30 cellular contexts compared by ENCODE assay signal in the genomic region with DNA sequence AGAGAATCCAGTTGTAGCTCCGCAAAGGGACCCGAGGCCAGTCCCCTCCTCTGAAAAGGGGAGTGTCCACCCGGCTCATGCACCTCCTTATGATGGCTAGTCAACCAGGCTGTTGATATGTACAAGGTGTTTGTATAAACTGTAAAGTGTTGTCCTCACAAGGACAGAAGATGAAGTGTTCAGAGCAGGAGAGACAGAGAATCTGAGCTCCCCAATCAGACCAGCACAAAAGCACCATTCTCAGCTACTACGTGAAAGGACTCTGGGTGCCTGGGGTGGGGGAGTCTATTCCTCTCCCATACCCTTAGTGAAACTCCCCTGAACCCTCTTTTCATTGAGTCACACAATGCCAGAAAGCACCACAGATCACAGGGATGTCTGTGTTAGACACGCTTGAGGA. TPM values are rescaled to one million over a fixed set of nuclear protein-coding genes. Genes with fewer than 3 reads are reported as not detected.
A peak's percentile ranks its signal among the peaks of the same experiment; 100 is the strongest.
DNase-seq lines count a peak whose midpoint lies in the region; ATAC-seq and TF ChIP-seq lines count a peak whose summit lies in the region.
"Had no signal": no experiment of that assay in that cellular context is flagged by ENCODE, and none has a peak within 500 bp of the region (broad histone marks: within the 10 kb centered on the region; RNA-seq: fewer than 3 reads in every experiment).

No MANE protein-coding gene starts in this region.

- no peak overlapping the region for H3K56ac ChIP-seq in H9 (ENCODE audit: insufficient read length, low read depth, low read length)

- WGBS in H9 (ENCODE audit: extremely low coverage, insufficient read length, low lambda C conversion rate) = no CpG with 5 or more reads among the region's 5 CpGs

- no peak overlapping the region for H4K8ac ChIP-seq in H9 (replicated peaks; ENCODE audit: insufficient read length, low read depth, low read length)

- ATAC-seq in left ventricle myocardium superior (no peak), foreskin keratinocyte (no peak), gastrocnemius medialis (no peak), HG02884 (IDR thresholded peaks at IDR 0.05; ENCODE audit: unreplicated experiment) (no peak), GM21723 (IDR thresholded peaks at IDR 0.05; ENCODE audit: unreplicated experiment) (no peak)
- ATAC-seq: activated CD4-positive, alpha-beta T cell treated with anti-CD3 and anti-CD28 coated beads for 36 hours; activated CD8-positive, alpha-beta T cell treated with anti-CD3 and anti-CD28 coated beads, Interleukin-2, amount 10 ng/mL, durations not matched to agents 7 days and 5 days had no signal

- H3K4me1 Mint-ChIP-seq in H9 = peaks cover 43 to 46% of the 10 kb centered on the region in 2 experiments
- H3K4me1 Mint-ChIP-seq: activated CD4-positive, alpha-beta T cell treated with anti-CD3 and anti-CD28 coated beads for 36 hours; CD4-positive, alpha-beta memory T cell had no signal

- H4K5ac ChIP-seq in H9 (ENCODE audit: insufficient read length, low read depth, low read length) = no peak overlapping the region

- TF ChIP-seq POLR2A in gastrocnemius medialis (IDR thresholded peaks at IDR 0.05) = no peak

- H2BK20ac ChIP-seq in H9 (ENCODE audit: low read depth, low read length, poor library complexity, severe bottlenecking) = no peak overlapping the region

- no peaks in the 10 kb centered on the region for H3K23me2 ChIP-seq in H9 (ENCODE audit: insufficient read length, low read depth, low read length, poor library complexity, severe bottlenecking)

- H2BK5ac ChIP-seq in H9 (ENCODE audit: insufficient read length, low read length) = no peak overlapping the region

- no peak overlapping the region for H3K4me2 ChIP-seq in H9 (ENCODE audit: insufficient read depth, insufficient read length, low read length)
- H3K4me2 ChIP-seq: A549 had no signal

- DNase-seq in right atrium auricular region (ENCODE audit: low spot score) (no peak), left ventricle myocardium superior (no peak), foreskin keratinocyte (no peak), gastrocnemius medialis (no peak), H9 (no peak), HuH-7.5 (ENCODE audit: low spot score) (no peak)
- DNase-seq: activated CD4-positive, alpha-beta T cell treated with anti-CD3 and anti-CD28 coated beads for 36 hours; activated CD8-positive, alpha-beta T cell treated with anti-CD3 and anti-CD28 coated beads, Interleukin-2, amount 10 ng/mL, durations not matched to agents 7 days and 5 days; anterior cingulate cortex; caudate nucleus; CD4-positive, alpha-beta memory T cell; DND-41; GF-D8; immature natural killer cell; IMR-90; MV-4-11; NCI-H1436 treated with DMSO at 0.1 percent for 48 hours; NCI-H2107; SIG-M5; stimulated activated CD4-positive, alpha-beta T cell treated with anti-CD3 and anti-CD28 coated beads, Interleukin-4, amount 100 ng/mL, for 24 hours; SW 1271; upper lobe of left lung had no signal

- H2BK15ac ChIP-seq in H9 (ENCODE audit: low read depth, low read length) = no peak overlapping the region

- peak overlapping the region; percentile 38 to 57 for H3K27ac ChIP-seq in right atrium auricular region
- H3K27ac ChIP-seq in foreskin keratinocyte = peak overlapping the region; percentile 86
- H3K27ac ChIP-seq in gastrocnemius medialis = peak overlapping the region in 3 of 4 donors; percentile 50 to 71 (median 70)
- no peak overlapping the region for H3K27ac ChIP-seq in H9 (ENCODE audit: insufficient read length, low read depth, low read length)
- H3K27ac ChIP-seq: neutrophil, prostate gland, upper lobe of left lung, VCaP had no signal

- no peaks in the 10 kb centered on the region for H3K79me2 ChIP-seq in H9 (ENCODE audit: insufficient read depth, low read length)

- H3K9ac ChIP-seq in H9 (ENCODE audit: extremely low read depth, insufficient read length, low read length) = no peak overlapping the region

- H2AFZ ChIP-seq in H9 (ENCODE audit: low read length) = no peak overlapping the region

- no peak overlapping the region for H3K23ac ChIP-seq in H9 (ENCODE audit: insufficient read length, low read depth, low read length)

- H2BK120ac ChIP-seq in H9 (ENCODE audit: low read depth, low read length, poor library complexity, severe bottlenecking) = no peak overlapping the region

- H3K27me3 ChIP-seq in right atrium auricular region (no peaks in the 10 kb centered on the region), foreskin keratinocyte (no peaks in the 10 kb centered on the region), gastrocnemius medialis (no peaks in the 10 kb centered on the region), H9 (ENCODE audit: insufficient read depth, low read length) (no peaks in the 10 kb centered on the region)
- H3K27me3 ChIP-seq: upper lobe of left lung had no signal

- no peak overlapping the region for H2AK5ac ChIP-seq in H9 (ENCODE audit: insufficient read length, low read length)

- in situ Hi-C loops in gastrocnemius medialis (cut with MboI; ENCODE audit: low sequenced_read_pairs in 4 of 4) = no loop called here

- no peak overlapping the region for H3K18ac ChIP-seq in H9 (ENCODE audit: insufficient read length, low read depth, low read length)

- H3K36me3 Mint-ChIP-seq in H9 (ENCODE audit: insufficient read depth in 1 of 3, low read depth in 3 of 3) = no peaks in the 10 kb centered on the region; a peak in 1 of 7 replicates
- H3K36me3 Mint-ChIP-seq: activated naive CD8-positive, alpha-beta T cell; CD4-positive, alpha-beta memory T cell; immature natural killer cell had no signal

- no peaks in the 10 kb centered on the region for H3K9me3 ChIP-seq in right atrium auricular region
- H3K9me3 ChIP-seq in gastrocnemius medialis = no peaks in the 10 kb centered on the region
- H3K9me3 ChIP-seq in H9 (ENCODE audit: control insufficient read depth, low read depth, low read length) = no peaks in the 10 kb centered on the region
- H3K9me3 ChIP-seq: A549, neutrophil, prostate gland, upper lobe of left lung had no signal

- H4K20me1 ChIP-seq in H9 (ENCODE audit: control insufficient read depth, insufficient read depth, insufficient read length) = peaks cover 2% of the 10 kb centered on the region

- no peak overlapping the region for H3K4me3 Mint-ChIP-seq in H9
- H3K4me3 Mint-ChIP-seq: activated CD4-positive, alpha-beta T cell treated with anti-CD3 and anti-CD28 coated beads for 36 hours; activated CD8-positive, alpha-beta T cell treated with anti-CD3 and anti-CD28 coated beads, Interleukin-2, amount 10 ng/mL, durations not matched to agents 7 days and 5 days; activated naive CD8-positive, alpha-beta T cell; CD4-positive, alpha-beta memory T cell; dendritic cell treated with granulocyte-macrophage colony-stimulating factor and Interleukin-4, amounts not matched to agents 40 ng/mL and 50 ng/mL, for 4 days; immature natural killer cell had no signal

- peaks cover 16% of the 10 kb centered on the region for H3K27me3 Mint-ChIP-seq in H9 (ENCODE audit: low read depth)

- H2BK12ac ChIP-seq in H9 (ENCODE audit: insufficient read length, low read depth, low read length) = no peak overlapping the region

- H4K91ac ChIP-seq in H9 (ENCODE audit: insufficient read length, low read depth, low read length) = no peak overlapping the region

- peak overlapping the region in 1 of 3 experiments; percentile 23; a peak in 1 of 7 replicates for H3K27ac Mint-ChIP-seq in H9
- H3K27ac Mint-ChIP-seq: activated CD4-positive, alpha-beta T cell treated with anti-CD3 and anti-CD28 coated beads for 36 hours; activated CD8-positive, alpha-beta T cell treated with anti-CD3 and anti-CD28 coated beads, Interleukin-2, amount 10 ng/mL, durations not matched to agents 7 days and 5 days; activated naive CD8-positive, alpha-beta T cell; CD4-positive, alpha-beta memory T cell; dendritic cell treated with granulocyte-macrophage colony-stimulating factor and Interleukin-4, amounts not matched to agents 40 ng/mL and 50 ng/mL, for 4 days; immature natural killer cell had no signal

- no peak overlapping the region for H3K14ac ChIP-seq in H9 (ENCODE audit: insufficient read depth, low read length)

- TF ChIP-seq CTCF in right atrium auricular region (IDR thresholded peaks at IDR 0.05) (no peak), foreskin keratinocyte (conservative IDR thresholded peaks at IDR 0.05) (no peak), gastrocnemius medialis (IDR thresholded peaks at IDR 0.05 in 4 of 5, conservative IDR thresholded peaks at IDR 0.05 in 1 of 5) (no peak), H9 (conservative IDR thresholded peaks at IDR 0.05) (no peak)

- H3K36me3 ChIP-seq in right atrium auricular region (no peaks in the 10 kb centered on the region), gastrocnemius medialis (no peaks in the 10 kb centered on the region)
- H3K36me3 ChIP-seq: neutrophil, prostate gland, upper lobe of left lung had no signal

- H3K79me1 ChIP-seq in H9 (ENCODE audit: insufficient read depth, low read depth, low read length, poor library complexity, severe bottlenecking) = no peaks in the 10 kb centered on the region

- H3T11ph ChIP-seq in H9 (ENCODE audit: low read length) = no peak overlapping the region

- H3K4me3 ChIP-seq in right atrium auricular region (no peak overlapping the region), gastrocnemius medialis (no peak overlapping the region)
- H3K4me3 ChIP-seq: A549, prostate gland, upper lobe of left lung had no signal

- no peaks in the 10 kb centered on the region for H3K9me3 Mint-ChIP-seq in H9
- H3K9me3 Mint-ChIP-seq: CD4-positive, alpha-beta memory T cell; dendritic cell treated with granulocyte-macrophage colony-stimulating factor and Interleukin-4, amounts not matched to agents 40 ng/mL and 50 ng/mL, for 4 days; immature natural killer cell had no signal

- H3K4ac ChIP-seq in H9 (ENCODE audit: low read depth, low read length) = no peak overlapping the region

- H3K4me1 ChIP-seq in right atrium auricular region (peaks cover 0 to 54% of the 10 kb centered on the region in 2 donors), foreskin keratinocyte (peaks cover 33% of the 10 kb centered on the region), gastrocnemius medialis (peaks cover 23 to 44% of the 10 kb centered on the region in 2 donors), H9 (ENCODE audit: insufficient read depth, low read length) (peaks cover 9% of the 10 kb centered on the region)
- H3K4me1 ChIP-seq: prostate gland had no signal

- intact Hi-C loops in left ventricle myocardium superior (cut with micrococcal nuclease) (no loop called here), gastrocnemius medialis (cut with DNase I; ENCODE audit: low total_unique reads) (no loop called here)

RNA-seq across cellular contexts. Expression of a gene that starts 49.4 kb away (rescaled TPM):
- 10 to 100 TPM; 13.0 to 14.3 TPM for total RNA-seq in right atrium auricular region
- total RNA-seq in left ventricle myocardium superior = 5.3 TPM
- total RNA-seq in foreskin keratinocyte = 10.7 and 12.0 TPM in 2 replicates
- 4.2 and 4.6 TPM in 2 replicates for polyA plus RNA-seq in foreskin keratinocyte
- total RNA-seq in gastrocnemius medialis = 10 to 100 TPM in 3 of 4 donors, 1 to 10 TPM in 1; 8.8 to 40.0 (median 36.6) TPM
- total RNA-seq in H9 (2021) = 2.7 and 2.8 TPM in 2 replicates
